ENCODE assay signal across 10 cellular contexts in genomic region chr16:2664522-2665096, GRCh38. TPM values are rescaled to one million over a fixed set of nuclear protein-coding genes. Genes with fewer than 3 reads are reported as not detected.
DNase-seq lines count a peak whose midpoint lies in the region; ATAC-seq and TF ChIP-seq lines count a peak whose summit lies in the region.
"Had no signal": no experiment of that assay in that cellular context is flagged by ENCODE, and none has a peak within 500 bp of the region (broad histone marks: within the 10 kb centered on the region; RNA-seq: fewer than 3 reads in every experiment).

No MANE protein-coding gene starts in this region.

- H3K36me3 ChIP-seq in adipocyte (ENCODE audit: control insufficient read depth, insufficient read depth, low read length, severe bottlenecking): peaks cover 12% of the 10 kb centered on the region

- TF ChIP-seq CTCF in omental fat pad (IDR thresholded peaks at IDR 0.05): no peak

- no peak overlapping the region for H3K4me3 ChIP-seq in adipocyte (ENCODE audit: low read length)
- H3K4me3 ChIP-seq: A549 had no signal

- ATAC-seq in omental fat pad (ENCODE audit: low FRiP score): peak; percentile 47
- no peak for ATAC-seq in HG02840 (IDR thresholded peaks at IDR 0.05; ENCODE audit: low FRiP score, unreplicated experiment)
- ATAC-seq in GM19397 (IDR thresholded peaks at IDR 0.05; ENCODE audit: unreplicated experiment): no peak
- no peak for ATAC-seq in HG03354 (IDR thresholded peaks at IDR 0.05; ENCODE audit: poor library complexity, severe bottlenecking, unreplicated experiment)
- ATAC-seq: A549 had no signal

- no peaks in the 10 kb centered on the region for H3K9me3 ChIP-seq in adipocyte (ENCODE audit: control insufficient read depth, low read length)
- H3K9me3 ChIP-seq: A549 had no signal

- H3K27me3 ChIP-seq in adipocyte (replicated peaks; ENCODE audit: control insufficient read depth, insufficient read depth, low read length): no peaks in the 10 kb centered on the region

- DNase-seq in NCI-H2171 treated with DMSO at 0.1 percent for 48 hours (lab: John Stamatoyannopoulos, UW) (peak; percentile 31), NCI-H2171 (lab: John Stamatoyannopoulos, UW) (no peak), NCI-H1436 treated with DMSO at 0.1 percent for 48 hours (lab: John Stamatoyannopoulos, UW) (peak; percentile 75), adipocyte (ENCODE audit: low read depth) (no peak), omental fat pad (ENCODE audit: low spot score) (no peak)
- DNase-seq: NCI-H774 had no signal

- peak overlapping the region; percentile 78 for H3K9ac ChIP-seq in adipocyte (ENCODE audit: low read length)

- H3K4me1 ChIP-seq in adipocyte (ENCODE audit: control insufficient read depth, insufficient read depth, low read length): peaks cover 12% of the 10 kb centered on the region

RNA-seq across cellular contexts. Expression of gene KCTD5, which starts 17.7 kb away (rescaled TPM):
- 10 to 100 TPM; 10.9 to 21.1 (median 20.1) TPM for total RNA-seq in omental fat pad

RNA-seq across cellular contexts. Expression of gene PRSS27, which starts 55.4 kb away (rescaled TPM):
- 1 to 10 TPM in 2 of 4 donors, under 1 TPM in 2; 0.65 to 1.2 (median 1.0) TPM for total RNA-seq in omental fat pad

Comparison
In these comparisons a context has a peak if more than half of its experiments do, and no peak if none do; other contexts are left out.
1. DNase-seq: peak in NCI-H2171 treated with DMSO at 0.1 percent for 48 hours (single experiment) and NCI-H1436 treated with DMSO at 0.1 percent for 48 hours (single experiment); none in NCI-H2171 (single experiment), adipocyte (single experiment) and omental fat pad (single experiment).